ENCODE assay signal across 9 cellular contexts in the genomic region with DNA sequence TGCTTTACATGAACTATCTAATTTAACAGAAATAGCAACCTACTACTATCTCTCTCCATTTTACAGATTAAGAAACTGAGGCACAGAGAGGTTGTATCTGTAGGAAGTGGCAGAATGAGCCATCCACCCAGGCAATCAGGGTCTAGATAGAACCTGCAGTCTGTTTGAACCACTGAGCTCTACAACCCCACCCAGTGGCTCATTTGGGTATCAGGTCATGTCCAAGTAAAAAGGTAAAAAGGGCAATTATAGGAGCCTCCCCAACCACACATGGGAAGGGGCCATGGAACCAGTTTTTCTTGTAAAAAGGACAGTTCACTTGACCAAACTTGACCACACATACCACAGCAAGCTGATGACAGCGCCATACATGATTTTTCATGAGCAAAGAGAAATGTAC.
DNase-seq lines count a peak whose midpoint lies in the region; ATAC-seq and TF ChIP-seq lines count a peak whose summit lies in the region.
"Had no signal": no experiment of that assay in that cellular context is flagged by ENCODE, and none has a peak within 500 bp of the region (broad histone marks: within the 10 kb centered on the region; RNA-seq: fewer than 3 reads in every experiment).

No MANE protein-coding gene starts in this region.

- no peaks in the 10 kb centered on the region for H3K9me3 Mint-ChIP-seq in activated CD8-positive, alpha-beta T cell treated with anti-CD3 and anti-CD28 coated beads for 36 hours

- ATAC-seq in activated CD8-positive, alpha-beta T cell treated with anti-CD3 and anti-CD28 coated beads for 36 hours: no peak
- ATAC-seq in lower lobe of right lung: peak; percentile 48 to 50
- no peak for ATAC-seq in HG02938 (IDR thresholded peaks at IDR 0.05; ENCODE audit: unreplicated experiment)

- intact Hi-C loops in activated CD8-positive, alpha-beta T cell treated with anti-CD3 and anti-CD28 coated beads for 36 hours (cut with micrococcal nuclease): no loop called here
- intact Hi-C loops in lower lobe of right lung (cut with DNase I): no loop called here

- no peak overlapping the region for H3K27ac ChIP-seq in cardiac muscle cell
- H3K27ac ChIP-seq in right atrium auricular region: no peak overlapping the region
- H3K27ac ChIP-seq in lower lobe of right lung: no peak overlapping the region

- no peaks in the 10 kb centered on the region for H3K36me3 ChIP-seq in cardiac muscle cell
- no peaks in the 10 kb centered on the region for H3K36me3 ChIP-seq in right atrium auricular region
- no peaks in the 10 kb centered on the region for H3K36me3 ChIP-seq in lower lobe of right lung

- no peaks in the 10 kb centered on the region for H3K9me3 ChIP-seq in cardiac muscle cell (ENCODE audit: low read depth)
- H3K9me3 ChIP-seq in right atrium auricular region: no peaks in the 10 kb centered on the region
- H3K9me3 ChIP-seq in lower lobe of right lung: no peaks in the 10 kb centered on the region

- TF ChIP-seq CTCF in cardiac muscle cell (IDR thresholded peaks at IDR 0.05; ENCODE audit: low read depth, low read length) (peak; percentile 62), right atrium auricular region (IDR thresholded peaks at IDR 0.05) (peak in 1 of 2 donors; percentile 41), lower lobe of right lung (IDR thresholded peaks at IDR 0.05) (peak; percentile 43)
- TF ChIP-seq CTCF in activated CD8-positive, alpha-beta T cell treated with anti-CD3 and anti-CD28 coated beads for 36 hours (IDR thresholded peaks at IDR 0.05): peak; percentile 42

- DNase-seq in cardiac muscle cell (ENCODE audit: low read depth in 1 of 2, low spot score in 1 of 2) (peak; percentile 28 to 33), right atrium auricular region (ENCODE audit: low spot score) (no peak), lower lobe of right lung (no peak), NCI-H774 (lab: John Stamatoyannopoulos, UW) (no peak), kidney glomerular epithelial cell (lab: John Stamatoyannopoulos, UW) (no peak)
- peak; percentile 25 for DNase-seq in Jurkat, Clone E6-1 (ENCODE audit: low read depth, low spot score)
- DNase-seq in activated CD8-positive, alpha-beta T cell treated with anti-CD3 and anti-CD28 coated beads for 36 hours: peak; percentile 39

- H3K4me3 ChIP-seq in cardiac muscle cell (no peak overlapping the region), right atrium auricular region (no peak overlapping the region), lower lobe of right lung (no peak overlapping the region)
- H3K4me3 ChIP-seq in Jurkat, Clone E6-1 (ENCODE audit: low read length): no peak overlapping the region

- CTCF ChIA-PET in activated CD8-positive, alpha-beta T cell treated with anti-CD3 and anti-CD28 coated beads for 36 hours (lab: Charles Lee): interaction anchor here (1.1 to 1.3 kb wide), 3 partner anchors 14 to 51 kb away, joined by 4 read pairs; no protein-coding TSS in a partner anchor

- no peaks in the 10 kb centered on the region for H3K4me1 Mint-ChIP-seq in activated CD8-positive, alpha-beta T cell treated with anti-CD3 and anti-CD28 coated beads for 36 hours (ENCODE audit: low read depth)

- peaks cover 4% of the 10 kb centered on the region for H3K27me3 Mint-ChIP-seq in activated CD8-positive, alpha-beta T cell treated with anti-CD3 and anti-CD28 coated beads for 36 hours

- H3K27ac Mint-ChIP-seq in activated CD8-positive, alpha-beta T cell treated with anti-CD3 and anti-CD28 coated beads for 36 hours: no peak overlapping the region
- H3K27ac Mint-ChIP-seq: activated naive CD8-positive, alpha-beta T cell had no signal

- POLR2A ChIA-PET in activated CD8-positive, alpha-beta T cell treated with anti-CD3 and anti-CD28 coated beads for 36 hours (lab: Charles Lee): no interaction called here

- H3K4me3 Mint-ChIP-seq in activated CD8-positive, alpha-beta T cell treated with anti-CD3 and anti-CD28 coated beads for 36 hours: no peak overlapping the region
- H3K4me3 Mint-ChIP-seq: activated naive CD8-positive, alpha-beta T cell had no signal

- H3K36me3 Mint-ChIP-seq in activated CD8-positive, alpha-beta T cell treated with anti-CD3 and anti-CD28 coated beads for 36 hours (ENCODE audit: low read depth): no peaks in the 10 kb centered on the region
- H3K36me3 Mint-ChIP-seq: activated naive CD8-positive, alpha-beta T cell had no signal

- H3K27me3 ChIP-seq in cardiac muscle cell (no peaks in the 10 kb centered on the region), right atrium auricular region (no peaks in the 10 kb centered on the region), lower lobe of right lung (ENCODE audit: low read depth) (no peaks in the 10 kb centered on the region)

- H3K4me1 ChIP-seq in cardiac muscle cell (ENCODE audit: low read depth) (no peaks in the 10 kb centered on the region), right atrium auricular region (peaks cover 0 to 4% of the 10 kb centered on the region in 2 donors), lower lobe of right lung (no peaks in the 10 kb centered on the region)

Comparison
In these comparisons a context has a peak if more than half of its experiments do, and no peak if none do; other contexts are left out.
1. DNase-seq: peak in cardiac muscle cell (2 of 2), Jurkat, Clone E6-1 (single experiment) and activated CD8-positive, alpha-beta T cell treated with anti-CD3 and anti-CD28 coated beads for 36 hours (single experiment); none in right atrium auricular region (single experiment), lower lobe of right lung (single experiment), NCI-H774 (single experiment) and kidney glomerular epithelial cell (single experiment).
2. ATAC-seq: peak in lower lobe of right lung (2 of 2); none in activated CD8-positive, alpha-beta T cell treated with anti-CD3 and anti-CD28 coated beads for 36 hours (single experiment) and HG02938 (single experiment).